26 cellular contexts compared by ENCODE assay signal in the genomic region with DNA sequence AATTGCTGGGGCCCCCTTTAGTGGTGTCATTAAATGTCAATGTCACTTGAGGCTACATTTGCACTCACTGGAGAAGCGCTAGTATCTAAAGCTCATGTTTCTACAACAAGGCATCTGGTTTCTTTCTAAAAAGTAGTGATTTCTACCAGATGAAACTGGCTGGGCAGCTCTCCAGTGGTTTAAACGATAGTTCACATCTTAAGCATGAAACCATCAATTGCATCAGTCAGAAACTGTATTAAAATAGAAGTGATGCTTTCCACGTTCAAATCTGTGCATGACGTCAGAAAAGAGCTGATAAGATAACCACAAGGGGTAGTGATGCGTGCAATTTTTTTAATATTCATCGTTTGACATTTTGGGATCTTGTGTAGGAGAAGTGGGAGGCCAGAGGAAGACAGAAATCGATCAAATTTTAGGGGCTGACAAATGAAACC. TPM values are rescaled to one million over a fixed set of nuclear protein-coding genes. Genes with fewer than 3 reads are reported as not detected.
DNase-seq lines count a peak whose midpoint lies in the region; ATAC-seq and TF ChIP-seq lines count a peak whose summit lies in the region.
"Had no signal": no experiment of that assay in that cellular context is flagged by ENCODE, and none has a peak within 500 bp of the region (broad histone marks: within the 10 kb centered on the region; RNA-seq: fewer than 3 reads in every experiment).

No MANE protein-coding gene starts in this region.

- H3K9me3 ChIP-seq in right cardiac atrium (ENCODE audit: control insufficient read depth, low read length): no peaks in the 10 kb centered on the region
- H3K9me3 ChIP-seq in uterus: no peaks in the 10 kb centered on the region
- H3K9me3 ChIP-seq: BE2C, prostate gland, spleen had no signal

- CTCF ChIA-PET in activated CD4-positive, alpha-beta T cell treated with anti-CD3 and anti-CD28 coated beads for 36 hours (lab: Charles Lee): no interaction called here

- TF ChIP-seq CTCF in brain microvascular endothelial cell (IDR thresholded peaks at IDR 0.05; ENCODE audit: low read depth, low read length, missing control alignments) (no peak), uterus (IDR thresholded peaks at IDR 0.05) (no peak)

- DNase-seq in Right ventricle myocardium superior (no peak), cardiac septum (ENCODE audit: low spot score) (no peak), brain microvascular endothelial cell (peak; percentile 64), right cardiac atrium (peak in 2 of 3 donors; percentile 63 to 73), uterus (peak; percentile 62 to 63), NCI-H526 treated with DMSO at 0.1 percent for 48 hours (lab: John Stamatoyannopoulos, UW) (no peak)
- no peak for DNase-seq in activated CD4-positive, alpha-beta T cell treated with anti-CD3 and anti-CD28 coated beads for 36 hours
- DNase-seq: activated CD4-positive, alpha-beta T cell treated with anti-CD3 and anti-CD28 coated beads for 4 hours; activated naive CD8-positive, alpha-beta T cell treated with anti-CD3 and anti-CD28 coated beads, Interleukin-2, amount 50 U/mL, for 24 hours; BE2C; cerebellar nuclear complex; effector CD8-positive, alpha-beta T cell; GOT3; hypothalamus; MM.1S; NCI-H1436 treated with DMSO at 0.1 percent for 48 hours; NCI-H82; PC-9; spleen; stimulated activated CD4-positive, alpha-beta T cell treated with anti-CD3 and anti-CD28 coated beads, Interleukin-4, amount 100 ng/mL, for 4 hours had no signal

- H3K36me3 Mint-ChIP-seq in activated CD4-positive, alpha-beta T cell treated with anti-CD3 and anti-CD28 coated beads for 36 hours (ENCODE audit: low read depth): no peaks in the 10 kb centered on the region

- WGBS in right cardiac atrium: 31% methylated on average over 7 of the region's 7 CpGs

- peak; percentile 70 for ATAC-seq in Right ventricle myocardium superior (ENCODE audit: poor library complexity)
- ATAC-seq in right cardiac atrium: peak; percentile 58 to 60
- no peak for ATAC-seq in activated CD4-positive, alpha-beta T cell treated with anti-CD3 and anti-CD28 coated beads for 36 hours
- no peak for ATAC-seq in GM19452 (IDR thresholded peaks at IDR 0.05; ENCODE audit: unreplicated experiment)
- ATAC-seq: activated naive CD8-positive, alpha-beta T cell treated with anti-CD3 and anti-CD28 coated beads, Interleukin-2, amount 50 U/mL, for 24 hours; esophagus mucosa had no signal

- no peaks in the 10 kb centered on the region for H3K4me1 Mint-ChIP-seq in activated CD4-positive, alpha-beta T cell treated with anti-CD3 and anti-CD28 coated beads for 36 hours
- H3K4me1 Mint-ChIP-seq: activated naive CD8-positive, alpha-beta T cell treated with anti-CD3 and anti-CD28 coated beads, Interleukin-2, amount 50 U/mL, for 24 hours had no signal

- in situ Hi-C loops in brain microvascular endothelial cell (cut with HindIII; ENCODE audit: low pct_ligation_motif_present, low sequenced_read_pairs): no loop called here

- no peaks in the 10 kb centered on the region for H3K9me3 Mint-ChIP-seq in activated CD4-positive, alpha-beta T cell treated with anti-CD3 and anti-CD28 coated beads for 36 hours (ENCODE audit: low read depth)
- H3K9me3 Mint-ChIP-seq: activated naive CD8-positive, alpha-beta T cell treated with anti-CD3 and anti-CD28 coated beads, Interleukin-2, amount 50 U/mL, for 24 hours; activated T-helper 2 cell treated with anti-CD3 and anti-CD28 coated beads, Interferon-gamma antibody, Interleukin-2, Interleukin-4, amounts not matched to agents 10 μg/mL and 5 μg/mL and 100 μg/mL, durations not matched to agents 14 hours and 24 hours and 36 hours; nephron had no signal

- no peak overlapping the region for H3K4me3 Mint-ChIP-seq in activated CD4-positive, alpha-beta T cell treated with anti-CD3 and anti-CD28 coated beads for 36 hours
- H3K4me3 Mint-ChIP-seq: activated naive CD8-positive, alpha-beta T cell treated with anti-CD3 and anti-CD28 coated beads, Interleukin-2, amount 50 U/mL, for 24 hours; nephron had no signal

- intact Hi-C loops in Right ventricle myocardium superior (cut with DNase I) (no loop called here), cardiac septum (cut with DNase I) (loop anchor here (5.0 kb wide), 1 partner anchor 77 kb away; no protein-coding TSS in a partner anchor), right cardiac atrium (cut with DNase I) (no loop called here), uterus (cut with DNase I; ENCODE audit: low total_unique reads) (no loop called here)
- intact Hi-C loops in activated CD4-positive, alpha-beta T cell treated with anti-CD3 and anti-CD28 coated beads for 36 hours (cut with DNase I, micrococcal nuclease): no loop called here

- H3K4me1 ChIP-seq in right cardiac atrium (ENCODE audit: control insufficient read depth, insufficient read depth, low read length) (peaks cover 4% of the 10 kb centered on the region), uterus (peaks cover 0 to 7% of the 10 kb centered on the region in 2 donors)
- H3K4me1 ChIP-seq: BE2C, prostate gland had no signal

- H3K27ac ChIP-seq in brain microvascular endothelial cell (no peak overlapping the region), right cardiac atrium (ENCODE audit: low read length) (peak overlapping the region; percentile 48), uterus (peak overlapping the region; percentile 53 to 66)
- H3K27ac ChIP-seq: PC-9, prostate gland had no signal

- H3K27me3 Mint-ChIP-seq in activated CD4-positive, alpha-beta T cell treated with anti-CD3 and anti-CD28 coated beads for 36 hours: no peaks in the 10 kb centered on the region

- H3K27me3 ChIP-seq in brain microvascular endothelial cell (replicated peaks): no peaks in the 10 kb centered on the region
- H3K27me3 ChIP-seq in right cardiac atrium (ENCODE audit: control insufficient read depth, insufficient read depth): no peaks in the 10 kb centered on the region
- no peaks in the 10 kb centered on the region for H3K27me3 ChIP-seq in uterus
- H3K27me3 ChIP-seq: BE2C, spleen had no signal

- H3K4me3 ChIP-seq in brain microvascular endothelial cell (ENCODE audit: low read depth, low read length) (no peak overlapping the region), right cardiac atrium (ENCODE audit: low read length) (no peak overlapping the region), uterus (no peak overlapping the region)
- H3K4me3 ChIP-seq: PC-9, prostate gland, spleen had no signal

- H3K27ac Mint-ChIP-seq in activated CD4-positive, alpha-beta T cell treated with anti-CD3 and anti-CD28 coated beads for 36 hours: no peak overlapping the region
- H3K27ac Mint-ChIP-seq: activated naive CD8-positive, alpha-beta T cell treated with anti-CD3 and anti-CD28 coated beads, Interleukin-2, amount 50 U/mL, for 24 hours; activated T-helper 2 cell treated with anti-CD3 and anti-CD28 coated beads, Interferon-gamma antibody, Interleukin-2, Interleukin-4, amounts not matched to agents 10 μg/mL and 5 μg/mL and 100 μg/mL, durations not matched to agents 14 hours and 24 hours and 36 hours had no signal

- H3K36me3 ChIP-seq in brain microvascular endothelial cell (replicated peaks): no peaks in the 10 kb centered on the region
- H3K36me3 ChIP-seq in uterus: no peaks in the 10 kb centered on the region
- H3K36me3 ChIP-seq: BE2C, prostate gland, spleen had no signal

- TF ChIP-seq POLR2A in uterus (IDR thresholded peaks at IDR 0.05): no peak

- POLR2A ChIA-PET in activated CD4-positive, alpha-beta T cell treated with anti-CD3 and anti-CD28 coated beads for 36 hours (lab: Charles Lee): no interaction called here

RNA-seq across cellular contexts. Expression of a gene that starts 13.3 kb away (rescaled TPM):
- total RNA-seq in Right ventricle myocardium superior: 11.6 TPM
- 25.1 TPM for total RNA-seq in cardiac septum
- total RNA-seq in right cardiac atrium: 1 to 10 TPM; 3.6 to 8.5 (median 5.0) TPM
- 3.8 TPM for polyA plus RNA-seq in right cardiac atrium
- 10 to 100 TPM; 13.0 to 73.5 (median 36.4) TPM for total RNA-seq in uterus
- total RNA-seq in activated CD4-positive, alpha-beta T cell treated with anti-CD3 and anti-CD28 coated beads for 36 hours: not detected
- total RNA-seq: activated T-helper 2 cell treated with anti-CD3 and anti-CD28 coated beads, Interferon-gamma antibody, Interleukin-2, Interleukin-4, amounts not matched to agents 10 μg/mL and 5 μg/mL and 100 μg/mL, durations not matched to agents 14 hours and 24 hours and 36 hours; PC-9 had no signal
- polyA plus RNA-seq: keratinocyte had no signal

Comparison
In these comparisons a context has a peak if more than half of its experiments do, and no peak if none do; other contexts are left out.
1. DNase-seq: peak in brain microvascular endothelial cell (single experiment), right cardiac atrium (2 of 3) and uterus (2 of 2); none in Right ventricle myocardium superior (single experiment), cardiac septum (single experiment), activated CD4-positive, alpha-beta T cell treated with anti-CD3 and anti-CD28 coated beads for 36 hours (single experiment) and NCI-H526 treated with DMSO at 0.1 percent for 48 hours (single experiment).
2. ATAC-seq: peak in Right ventricle myocardium superior (single experiment) and right cardiac atrium (2 of 2); none in activated CD4-positive, alpha-beta T cell treated with anti-CD3 and anti-CD28 coated beads for 36 hours (single experiment) and GM19452 (single experiment).
3. RNA of a gene that starts 13.3 kb away (total RNA-seq): 13.0 to 73.5 TPM in uterus, 25.1 TPM in cardiac septum (single experiment), 11.6 TPM in Right ventricle myocardium superior (single experiment) and 3.6 to 8.5 TPM in right cardiac atrium; not detected in activated CD4-positive, alpha-beta T cell treated with anti-CD3 and anti-CD28 coated beads for 36 hours; every median in the first group is over 4 times any median in the second.